ENCODE assay signal across 8 cellular contexts in genomic region chr19:47036233-47036651, GRCh38. TPM values are rescaled to one million over a fixed set of nuclear protein-coding genes. Genes with fewer than 3 reads are reported as not detected.
DNase-seq lines count a peak whose midpoint lies in the region; ATAC-seq and TF ChIP-seq lines count a peak whose summit lies in the region.

No MANE protein-coding gene starts in this region.

- H3K27me3 Mint-ChIP-seq in activated naive CD8-positive, alpha-beta T cell treated with anti-CD3 and anti-CD28 coated beads, Interleukin-2, amount 50 U/mL, for 24 hours = peaks cover 11% of the 10 kb centered on the region
- H3K27me3 Mint-ChIP-seq in immature natural killer cell (ENCODE audit: low read depth in 3 of 3) = peaks cover 4 to 7% (median 4%) of the 10 kb centered on the region in 3 donors

- H3K4me3 Mint-ChIP-seq in activated naive CD8-positive, alpha-beta T cell treated with anti-CD3 and anti-CD28 coated beads, Interleukin-2, amount 50 U/mL, for 24 hours = peak overlapping the region; percentile 84
- peak overlapping the region; percentile 85 to 94 (median 91) for H3K4me3 Mint-ChIP-seq in immature natural killer cell

- CTCF ChIA-PET in GM10248 (lab: Yijun Ruan, JAX) = interaction anchor here (0.7 to 5.2 kb wide), 22 partner anchors 8 to 498 kb away, joined by 3 to 53 read pairs (median 5); partner anchors contain the start of gene NPAS1

- in situ Hi-C loops in G401 (cut with HindIII; ENCODE audit: low sequenced_read_pairs) = no loop called here

- H3K4me1 Mint-ChIP-seq in activated naive CD8-positive, alpha-beta T cell treated with anti-CD3 and anti-CD28 coated beads, Interleukin-2, amount 50 U/mL, for 24 hours = peaks cover 22% of the 10 kb centered on the region
- H3K4me1 Mint-ChIP-seq in immature natural killer cell = peaks cover 15 to 16% of the 10 kb centered on the region in 2 donors

- TF ChIP-seq EP300 in suprapubic skin (IDR thresholded peaks at IDR 0.05) = no peak

- H3K27ac Mint-ChIP-seq in activated naive CD8-positive, alpha-beta T cell treated with anti-CD3 and anti-CD28 coated beads, Interleukin-2, amount 50 U/mL, for 24 hours = peak overlapping the region; percentile 88
- H3K27ac Mint-ChIP-seq in immature natural killer cell = peak overlapping the region in 5 of 6 donors; percentile 41 to 58 (median 54)

- peaks cover 3% of the 10 kb centered on the region for H3K36me3 Mint-ChIP-seq in activated naive CD8-positive, alpha-beta T cell treated with anti-CD3 and anti-CD28 coated beads, Interleukin-2, amount 50 U/mL, for 24 hours (ENCODE audit: low read depth)
- H3K36me3 Mint-ChIP-seq in immature natural killer cell = no peaks in the 10 kb centered on the region

- DNase-seq in NCI-H1417 (lab: John Stamatoyannopoulos, UW) = peak; percentile 64 to 90 (median 85)
- no peak for DNase-seq in activated naive CD8-positive, alpha-beta T cell treated with anti-CD3 and anti-CD28 coated beads, Interleukin-2, amount 50 U/mL, for 24 hours
- no peak for DNase-seq in immature natural killer cell
- no peak for DNase-seq in suprapubic skin (ENCODE audit: low spot score in 2 of 2)
- no peak for DNase-seq in GM10248 (ENCODE audit: extremely low spot score)
- no peak for DNase-seq in OCI-M2 (lab: John Stamatoyannopoulos, UW; ENCODE audit: unreplicated experiment)
- no peak for DNase-seq in G401 (ENCODE audit: low spot score)

- H3K9ac ChIP-seq in ES-I3 (ENCODE audit: low read depth, low read length) = peak overlapping the region; percentile 69

- POLR2A ChIA-PET in GM10248 (lab: Yijun Ruan, JAX) = interaction anchor here (1.2 kb wide), 1 partner anchor 77 kb away, joined by 3 read pairs; the partner anchor contains the start of gene ZC3H4

- H3K9me3 Mint-ChIP-seq in activated naive CD8-positive, alpha-beta T cell treated with anti-CD3 and anti-CD28 coated beads, Interleukin-2, amount 50 U/mL, for 24 hours = no peaks in the 10 kb centered on the region
- H3K9me3 Mint-ChIP-seq in immature natural killer cell = no peaks in the 10 kb centered on the region

- ATAC-seq in activated naive CD8-positive, alpha-beta T cell treated with anti-CD3 and anti-CD28 coated beads, Interleukin-2, amount 50 U/mL, for 24 hours = peak; percentile 8

- WGBS in suprapubic skin = 13% methylated on average over 18 of the region's 18 CpGs

- TF ChIP-seq CTCF in suprapubic skin (IDR thresholded peaks at IDR 0.05) = no peak
- no peak for TF ChIP-seq CTCF in GM10248 (IDR thresholded peaks at IDR 0.05; ENCODE audit: control extremely low read depth, extremely low read depth, low read depth, missing control alignments)

- H3K36me3 ChIP-seq in ES-I3 (ENCODE audit: insufficient read depth, low read length) (no peaks in the 10 kb centered on the region), suprapubic skin (no peaks in the 10 kb centered on the region)

- no peaks in the 10 kb centered on the region; the same call in 1 of the 2 replicates for H3K4me1 ChIP-seq in ES-I3 (ENCODE audit: insufficient read depth, low read length)
- H3K4me1 ChIP-seq in suprapubic skin = peaks cover 19% of the 10 kb centered on the region

- no peak for TF ChIP-seq POLR2A in suprapubic skin (IDR thresholded peaks at IDR 0.05)

- no peaks in the 10 kb centered on the region for H3K9me3 ChIP-seq in ES-I3 (ENCODE audit: control insufficient read depth, insufficient read depth, low read length)
- H3K9me3 ChIP-seq in suprapubic skin = no peaks in the 10 kb centered on the region

- peak overlapping the region; percentile 43 for H3K4me3 ChIP-seq in suprapubic skin

- peaks cover 6% of the 10 kb centered on the region for H3K27me3 ChIP-seq in suprapubic skin

- H3K27ac ChIP-seq in suprapubic skin = peak overlapping the region; percentile 76

RNA-seq across cellular contexts. Expression of gene TMEM160, which starts 12.2 kb away (rescaled TPM):
- polyA plus RNA-seq in immature natural killer cell = 100 to 1,000 TPM; 175 to 285 (median 192) TPM
- 10 to 100 TPM; 13.9 to 45.9 (median 31.3) TPM for total RNA-seq in suprapubic skin
- total RNA-seq in G401 (2014; rRNA removed; shearing (Covaris generic)) = 170 and 258 TPM in 2 replicates

RNA-seq across cellular contexts. Expression of gene NPAS1, which starts 16.6 kb away (rescaled TPM):
- not detected for polyA plus RNA-seq in immature natural killer cell
- total RNA-seq in suprapubic skin = 1 to 10 TPM; 4.7 to 6.8 (median 5.5) TPM
- 5.2 and 7.7 TPM in 2 replicates for total RNA-seq in G401 (2014; rRNA removed; shearing (Covaris generic))

Comparison
In these comparisons a context has a peak if more than half of its experiments do, and no peak if none do; other contexts are left out.
1. DNase-seq: peak in NCI-H1417 (3 of 3); none in activated naive CD8-positive, alpha-beta T cell treated with anti-CD3 and anti-CD28 coated beads, Interleukin-2, amount 50 U/mL, for 24 hours (single experiment), immature natural killer cell (0 of 3), suprapubic skin (0 of 2), GM10248 (single experiment), OCI-M2 (single experiment) and G401 (single experiment).